ENCODE assay signal across 14 cellular contexts in genomic region chr11:46302866-46303265, GRCh38. TPM values are rescaled to one million over a fixed set of nuclear protein-coding genes. Genes with fewer than 3 reads are reported as not detected.
DNase-seq lines count a peak whose midpoint lies in the region; ATAC-seq and TF ChIP-seq lines count a peak whose summit lies in the region.
"Had no signal": no experiment of that assay in that cellular context is flagged by ENCODE, and none has a peak within 500 bp of the region (broad histone marks: within the 10 kb centered on the region; RNA-seq: fewer than 3 reads in every experiment).

No MANE protein-coding gene starts in this region.

- H3K36me3 ChIP-seq in ovary = no peaks in the 10 kb centered on the region
- H3K36me3 ChIP-seq: colonic mucosa had no signal

- TF ChIP-seq POLR2A in ovary (IDR thresholded peaks at IDR 0.05) = no peak

- in situ Hi-C loops in GM13976 (cut with MboI; ENCODE audit: low sequenced_read_pairs, unreplicated experiment) = no loop called here

- no peaks in the 10 kb centered on the region for H3K9me3 ChIP-seq in ovary
- H3K9me3 ChIP-seq: colonic mucosa had no signal

- DNase-seq in GM13976 (ENCODE audit: low spot score) (peak; percentile 68), NOMO-1 treated with dmso at 0.1 percent for 144 hours (lab: John Stamatoyannopoulos, UW; ENCODE audit: unreplicated experiment) (peak; percentile 78), natural killer cell (no peak), ovary (no peak), NCI-H446 (lab: John Stamatoyannopoulos, UW) (no peak), DMS153 (lab: John Stamatoyannopoulos, UW) (no peak)
- DNase-seq: activated naive CD4-positive, alpha-beta T cell treated with anti-CD3 and anti-CD28 coated beads, Interleukin-2, amount 50 U/mL, for 16 hours; colonic mucosa; NCI-H2171; SHP77; stimulated activated CD4-positive, alpha-beta T cell treated with anti-CD3 and anti-CD28 coated beads, Interleukin-15, amount 100 ng/mL, for 24 hours had no signal

- ATAC-seq in GM19463 (IDR thresholded peaks at IDR 0.05; ENCODE audit: unreplicated experiment) (peak; percentile 98), HG03025 (IDR thresholded peaks at IDR 0.05; ENCODE audit: low FRiP score, unreplicated experiment) (peak; percentile 69), natural killer cell (no peak)
- ATAC-seq: stimulated activated effector memory CD8-positive, alpha-beta T cell treated with anti-CD3 and anti-CD28 coated beads, Interleukin-12 subunit alpha, Interleukin-12 subunit beta, amount 100 ng/mL, for 72 hours had no signal

- H3K27me3 Mint-ChIP-seq in natural killer cell (ENCODE audit: low read depth in 2 of 2) = peaks cover 3 to 10% of the 10 kb centered on the region in 2 donors

- no peaks in the 10 kb centered on the region for H3K36me3 Mint-ChIP-seq in natural killer cell
- H3K36me3 Mint-ChIP-seq: stimulated activated effector memory CD8-positive, alpha-beta T cell treated with anti-CD3 and anti-CD28 coated beads, Interleukin-12 subunit alpha, Interleukin-12 subunit beta, amount 100 ng/mL, for 72 hours had no signal

- H3K9me3 Mint-ChIP-seq in natural killer cell = no peaks in the 10 kb centered on the region
- H3K9me3 Mint-ChIP-seq: stimulated activated effector memory CD8-positive, alpha-beta T cell treated with anti-CD3 and anti-CD28 coated beads, Interleukin-12 subunit alpha, Interleukin-12 subunit beta, amount 100 ng/mL, for 72 hours had no signal

- H3K4me3 Mint-ChIP-seq in natural killer cell = no peak overlapping the region
- H3K4me3 Mint-ChIP-seq: stimulated activated effector memory CD8-positive, alpha-beta T cell treated with anti-CD3 and anti-CD28 coated beads, Interleukin-12 subunit alpha, Interleukin-12 subunit beta, amount 100 ng/mL, for 72 hours had no signal

- intact Hi-C loops in natural killer cell (cut with micrococcal nuclease) = no loop called here
- intact Hi-C loops in ovary (cut with DNase I) = loop anchor here in 1 of 4 donors (10.0 kb wide), 1 partner anchor 338 kb away; no protein-coding TSS in a partner anchor

- TF ChIP-seq CTCF in GM13976 (IDR thresholded peaks at IDR 0.05; ENCODE audit: borderline replicate concordance, control extremely low read depth, extremely low read depth, insufficient read depth, missing control alignments) (no peak), natural killer cell (IDR thresholded peaks at IDR 0.05) (no peak), ovary (IDR thresholded peaks at IDR 0.05) (no peak)

- H3K27ac Mint-ChIP-seq in natural killer cell = no peak overlapping the region
- H3K27ac Mint-ChIP-seq: stimulated activated effector memory CD8-positive, alpha-beta T cell treated with anti-CD3 and anti-CD28 coated beads, Interleukin-12 subunit alpha, Interleukin-12 subunit beta, amount 100 ng/mL, for 72 hours had no signal

- no peaks in the 10 kb centered on the region for H3K27me3 ChIP-seq in ovary
- H3K27me3 ChIP-seq: colonic mucosa had no signal

- no peak overlapping the region for H3K27ac ChIP-seq in ovary
- H3K27ac ChIP-seq: colonic mucosa had no signal

- peaks cover 0 to 4% of the 10 kb centered on the region in 2 donors for H3K4me1 Mint-ChIP-seq in natural killer cell

- H3K4me3 ChIP-seq in ovary = no peak overlapping the region
- H3K4me3 ChIP-seq: colonic mucosa had no signal

- WGBS in ovary, 3 donors = 91 to 92% (median 92%) methylated on average over 7 of the region's 7 CpGs

- no peaks in the 10 kb centered on the region for H3K4me1 ChIP-seq in ovary (ENCODE audit: insufficient read depth)
- H3K4me1 ChIP-seq: colonic mucosa had no signal

- no peak for TF ChIP-seq EP300 in ovary (IDR thresholded peaks at IDR 0.05)

RNA-seq across cellular contexts. Expression of gene CREB3L1, which starts 25.4 kb away (rescaled TPM):
- not detected for total RNA-seq in natural killer cell
- total RNA-seq in ovary = 10 to 100 TPM in 3 of 7 donors, 1 to 10 TPM in 4; 1.7 to 63.0 (median 5.2) TPM
- 10 to 100 TPM in 1 of 2 donors, 1 to 10 TPM in 1; 7.5 to 25.9 TPM for polyA plus RNA-seq in ovary

RNA-seq across cellular contexts. Expression of gene DGKZ, which starts 44.4 kb away (rescaled TPM):
- 100 to 1,000 TPM; 307 to 377 (median 350) TPM for total RNA-seq in natural killer cell
- 10 to 100 TPM; 18.8 to 46.0 (median 29.4) TPM for total RNA-seq in ovary
- 10 to 100 TPM in 1 of 2 donors, 1 to 10 TPM in 1; 8.9 to 26.1 TPM for polyA plus RNA-seq in ovary

Comparison
In these comparisons a context has a peak if more than half of its experiments do, and no peak if none do; other contexts are left out.
1. DNase-seq: peak in GM13976 (single experiment) and NOMO-1 treated with dmso at 0.1 percent for 144 hours (single experiment); none in natural killer cell (single experiment), ovary (0 of 5), NCI-H446 (0 of 2) and DMS153 (single experiment).
2. ATAC-seq: peak in GM19463 (single experiment) and HG03025 (single experiment); none in natural killer cell (0 of 3).
3. RNA of gene DGKZ, which starts 44.4 kb away (total RNA-seq): 307 to 377 TPM in natural killer cell; 18.8 to 46.0 TPM in ovary; every median in the first group is over 4 times any median in the second.